13 cellular contexts compared by ENCODE assay signal in the genomic region with DNA sequence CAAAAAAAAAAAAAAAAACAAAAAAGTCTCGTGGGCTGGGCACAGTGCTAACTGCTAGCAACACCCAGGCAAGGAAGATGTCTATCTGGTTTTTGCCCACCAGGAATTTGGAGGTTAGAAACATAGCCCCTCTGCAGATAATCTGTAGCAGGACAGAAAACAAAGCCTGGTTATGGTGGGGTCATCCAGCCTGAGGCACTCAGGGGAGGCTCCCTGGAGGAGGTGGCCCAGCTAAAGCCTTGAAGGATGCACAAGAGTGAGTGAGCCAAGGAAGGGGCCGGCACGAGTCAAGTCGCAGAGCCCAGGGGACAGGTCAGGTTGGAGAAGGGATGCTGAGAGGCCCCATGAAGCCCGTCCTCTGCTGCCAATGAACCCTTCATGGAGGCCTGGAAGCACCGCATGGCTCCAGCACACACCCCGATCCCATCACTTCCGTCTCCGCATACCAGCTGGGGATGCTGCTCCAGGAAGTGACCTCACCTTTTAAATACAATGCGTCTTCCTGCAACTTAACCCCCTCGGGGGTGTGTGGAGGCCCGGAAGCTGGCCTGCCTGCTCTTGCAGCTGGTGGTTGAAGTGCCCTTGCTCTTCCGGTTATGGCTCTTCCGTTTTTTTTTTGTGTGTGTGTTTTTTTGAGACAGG.
DNase-seq lines count a peak whose midpoint lies in the region; ATAC-seq, FAIRE-seq and TF ChIP-seq lines count a peak whose summit lies in the region.
"Had no signal": no experiment of that assay in that cellular context is flagged by ENCODE, and none has a peak within 500 bp of the region (broad histone marks: within the 10 kb centered on the region; RNA-seq: fewer than 3 reads in every experiment).

No MANE protein-coding gene starts in this region.

- CTCF ChIA-PET in OCI-LY7 (lab: Charles Lee; ENCODE audit: unreplicated experiment) (no interaction called here), HEK293T (lab: Yijun Ruan, JAX) (no interaction called here)

- no peak overlapping the region for H2AFZ ChIP-seq in OCI-LY7 (ENCODE audit: low read length)

- no peaks in the 10 kb centered on the region for H3K9me3 ChIP-seq in OCI-LY7 (ENCODE audit: low read length)
- H3K9me3 ChIP-seq: sigmoid colon had no signal

- no peak overlapping the region for H3K4me3 ChIP-seq in OCI-LY7 (ENCODE audit: low read depth, low read length, poor library complexity, severe bottlenecking)
- H3K4me3 ChIP-seq: sigmoid colon had no signal

- no peak overlapping the region for H3K27ac ChIP-seq in OCI-LY7 (ENCODE audit: low read depth, low read length, poor library complexity, severe bottlenecking)
- H3K27ac ChIP-seq: brain microvascular endothelial cell, sigmoid colon had no signal

- no peaks in the 10 kb centered on the region for H3K9me2 ChIP-seq in OCI-LY7 (ENCODE audit: insufficient read depth, low read length)

- intact Hi-C loops in OCI-LY7 (cut with micrococcal nuclease; ENCODE audit: unreplicated experiment), result no loop called here

- H3K36me3 ChIP-seq in OCI-LY7 (ENCODE audit: insufficient read depth, low read length), result no peaks in the 10 kb centered on the region
- H3K36me3 ChIP-seq: brain microvascular endothelial cell, sigmoid colon had no signal

- H3K79me2 ChIP-seq in OCI-LY7 (ENCODE audit: insufficient read depth, low read depth, low read length), result no peaks in the 10 kb centered on the region

- no peaks in the 10 kb centered on the region for H3K4me1 ChIP-seq in OCI-LY7 (ENCODE audit: insufficient read depth, low read length, poor library complexity, severe bottlenecking)
- H3K4me1 ChIP-seq: sigmoid colon had no signal

- TF ChIP-seq CTCF in OCI-LY7 (conservative IDR thresholded peaks at IDR 0.05; ENCODE audit: low read length), result no peak

- H3K4me2 ChIP-seq in OCI-LY7 (ENCODE audit: low read length), result no peak overlapping the region

- ATAC-seq in left lobe of liver, result no peak

- POLR2A ChIA-PET in OCI-LY7 (lab: Charles Lee), result no interaction called here
- POLR2A ChIA-PET in HEK293T (lab: Yijun Ruan, JAX), result no interaction called here

- peak; percentile 38 for DNase-seq in stimulated activated CD4-positive, alpha-beta T cell treated with anti-CD3 and anti-CD28 coated beads, Interleukin-15, amount 100 ng/mL, for 24 hours
- DNase-seq in stimulated activated CD4-positive, alpha-beta T cell treated with anti-CD3 and anti-CD28 coated beads, Interleukin-4, amount 100 ng/mL, for 4 hours, result no peak
- DNase-seq in OCI-LY7 (ENCODE audit: low spot score) (peak; percentile 13), AML-193 (lab: John Stamatoyannopoulos, UW) (no peak), HEK293T (ENCODE audit: extremely low spot score) (no peak), left lobe of liver (ENCODE audit: low spot score) (no peak), HTR-8/SVneo (ENCODE audit: insufficient read length, low spot score) (no peak)
- peak; percentile 10 for DNase-seq in central memory CD4-positive, alpha-beta T cell
- DNase-seq: brain microvascular endothelial cell, mammary epithelial cell, NCI-H82, sigmoid colon had no signal

- BruUV-seq in OCI-LY7 (replicated peaks; lab: Mats Ljungman, UMichigan), result no TSS peak

- FAIRE-seq in HTR-8/SVneo (lab: Jason Lieb, UNC), result no peak
- FAIRE-seq: TTC549 had no signal

- H4K20me1 ChIP-seq in OCI-LY7 (ENCODE audit: insufficient read depth, low read length), result no peaks in the 10 kb centered on the region

TF ChIP-seq in HEK293T, 16 proteins besides CTCF, POLR2A, EP300 and RAD21:
- no peak for TF ChIP-seq SP1 (IDR thresholded peaks at IDR 0.05)
- TF ChIP-seq L3MBTL2 (conservative IDR thresholded peaks at IDR 0.05), result no peak
- no peak for TF ChIP-seq NFRKB (IDR thresholded peaks at IDR 0.05)
- TF ChIP-seq SUZ12 (IDR thresholded peaks at IDR 0.05), result no peak
- no peak for TF ChIP-seq FOXM1 (IDR thresholded peaks at IDR 0.05; ENCODE audit: borderline replicate concordance)
- no peak for TF ChIP-seq FOXA1 (IDR thresholded peaks at IDR 0.05)
- no peak for TF ChIP-seq ARNT (IDR thresholded peaks at IDR 0.05)
- TF ChIP-seq FOXK2 (IDR thresholded peaks at IDR 0.05), result no peak
- TF ChIP-seq HDGF (IDR thresholded peaks at IDR 0.05; ENCODE audit: borderline replicate concordance), result no peak
- TF ChIP-seq ELF4 (IDR thresholded peaks at IDR 0.05), result no peak
- no peak for TF ChIP-seq BHLHE40 (IDR thresholded peaks at IDR 0.05; ENCODE audit: borderline replicate concordance)
- no peak for TF ChIP-seq TARDBP (IDR thresholded peaks at IDR 0.05)
- TF ChIP-seq, protein P1, sequence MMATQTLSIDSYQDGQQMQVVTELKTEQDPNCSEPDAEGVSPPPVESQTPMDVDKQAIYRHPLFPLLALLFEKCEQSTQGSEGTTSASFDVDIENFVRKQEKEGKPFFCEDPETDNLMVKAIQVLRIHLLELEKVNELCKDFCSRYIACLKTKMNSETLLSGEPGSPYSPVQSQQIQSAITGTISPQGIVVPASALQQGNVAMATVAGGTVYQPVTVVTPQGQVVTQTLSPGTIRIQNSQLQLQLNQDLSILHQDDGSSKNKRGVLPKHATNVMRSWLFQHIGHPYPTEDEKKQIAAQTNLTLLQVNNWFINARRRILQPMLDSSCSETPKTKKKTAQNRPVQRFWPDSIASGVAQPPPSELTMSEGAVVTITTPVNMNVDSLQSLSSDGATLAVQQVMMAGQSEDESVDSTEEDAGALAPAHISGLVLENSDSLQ (IDR thresholded peaks at IDR 0.05), result no peak
- no peak for TF ChIP-seq CTBP1 (IDR thresholded peaks at IDR 0.05; ENCODE audit: borderline replicate concordance)
- no peak for TF ChIP-seq LEF1 (IDR thresholded peaks at IDR 0.05; ENCODE audit: borderline replicate concordance)
- TF ChIP-seq ZNF384 (IDR thresholded peaks at IDR 0.05), result no peak

Comparison
In these comparisons a context has a peak if more than half of its experiments do, and no peak if none do; other contexts are left out.
1. DNase-seq: peak in stimulated activated CD4-positive, alpha-beta T cell treated with anti-CD3 and anti-CD28 coated beads, Interleukin-15, amount 100 ng/mL, for 24 hours (single experiment), OCI-LY7 (single experiment) and central memory CD4-positive, alpha-beta T cell (single experiment); none in stimulated activated CD4-positive, alpha-beta T cell treated with anti-CD3 and anti-CD28 coated beads, Interleukin-4, amount 100 ng/mL, for 4 hours (0 of 2), AML-193 (0 of 2), HEK293T (single experiment), left lobe of liver (single experiment) and HTR-8/SVneo (single experiment).